22 cellular contexts compared by ENCODE assay signal in the genomic region with DNA sequence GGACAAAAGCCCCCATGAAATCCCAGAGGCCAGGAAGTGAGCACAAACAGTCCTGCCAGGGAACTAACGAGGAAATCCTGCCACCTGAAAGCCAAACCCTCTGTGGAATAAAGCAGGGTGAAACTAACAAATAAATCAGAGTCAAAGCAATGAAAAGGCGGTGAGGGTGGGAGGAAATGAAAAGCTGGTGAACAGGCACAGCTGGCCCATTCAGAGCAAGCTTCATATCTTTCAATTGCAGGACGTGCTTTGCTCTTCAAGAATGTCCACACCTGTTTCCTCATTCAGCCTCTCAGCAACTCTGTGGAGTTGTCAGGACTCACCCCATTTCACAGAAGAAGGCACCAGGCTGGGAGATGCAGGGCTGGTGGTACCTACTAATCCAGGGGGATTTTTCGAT.
"Had no signal": no experiment of that assay in that cellular context is flagged by ENCODE, and none has a peak within 500 bp of the region (broad histone marks: within the 10 kb centered on the region; RNA-seq: fewer than 3 reads in every experiment).

No MANE protein-coding gene starts in this region.

- H3K4me3 ChIP-seq: K562 had no signal

- ATAC-seq: K562, PC-3, T-cell had no signal

- H3K27ac Mint-ChIP-seq: activated CD4-positive, alpha-beta memory T cell treated with anti-CD3 and anti-CD28 coated beads, Interleukin-2, amount 10 ng/mL, durations not matched to agents 7 days and 5 days; activated CD4-positive, alpha-beta T cell treated with anti-CD3 and anti-CD28 coated beads, Interleukin-2, amount 10 ng/mL, durations not matched to agents 7 days and 5 days; activated naive CD4-positive, alpha-beta T cell treated with anti-CD3 and anti-CD28 coated beads, Interleukin-2, amount 10 ng/mL, durations not matched to agents 7 days and 5 days; activated naive CD8-positive, alpha-beta T cell treated with anti-CD3 and anti-CD28 coated beads for 36 hours; activated T-helper 2 cell treated with anti-CD3 and anti-CD28 coated beads, Interferon-gamma antibody, Interleukin-2, Interleukin-4, amounts not matched to agents 10 μg/mL and 5 μg/mL and 100 μg/mL, durations not matched to agents 14 hours and 24 hours and 36 hours; T-cell had no signal

- H3K36me3 Mint-ChIP-seq: activated naive CD4-positive, alpha-beta T cell treated with anti-CD3 and anti-CD28 coated beads, Interleukin-2, amount 10 ng/mL, durations not matched to agents 7 days and 5 days; activated naive CD8-positive, alpha-beta T cell treated with anti-CD3 and anti-CD28 coated beads for 36 hours; T-cell had no signal

- H3K27ac ChIP-seq: brain microvascular endothelial cell, VCaP had no signal

- H3K9me3 Mint-ChIP-seq: activated CD4-positive, alpha-beta memory T cell treated with anti-CD3 and anti-CD28 coated beads, Interleukin-2, amount 10 ng/mL, durations not matched to agents 7 days and 5 days; activated CD4-positive, alpha-beta T cell treated with anti-CD3 and anti-CD28 coated beads, Interleukin-2, amount 10 ng/mL, durations not matched to agents 7 days and 5 days; activated naive CD4-positive, alpha-beta T cell treated with anti-CD3 and anti-CD28 coated beads, Interleukin-2, amount 10 ng/mL, durations not matched to agents 7 days and 5 days; activated naive CD8-positive, alpha-beta T cell treated with anti-CD3 and anti-CD28 coated beads for 36 hours; activated T-helper 2 cell treated with anti-CD3 and anti-CD28 coated beads, Interferon-gamma antibody, Interleukin-2, Interleukin-4, amounts not matched to agents 10 μg/mL and 5 μg/mL and 100 μg/mL, durations not matched to agents 14 hours and 24 hours and 36 hours; T-cell had no signal

- DNase-seq: activated CD4-positive, alpha-beta memory T cell treated with anti-CD3 and anti-CD28 coated beads, Interleukin-2, amount 10 ng/mL, durations not matched to agents 7 days and 5 days; activated CD4-positive, alpha-beta T cell treated with anti-CD3 and anti-CD28 coated beads, Interleukin-2, amount 10 ng/mL, durations not matched to agents 7 days and 5 days; activated CD4-positive, CD25-positive, alpha-beta regulatory T cell; activated gamma-delta T cell treated with Interleukin-2 at 50 U/mL for 16 hours; activated naive CD4-positive, alpha-beta T cell treated with anti-CD3 and anti-CD28 coated beads, Interleukin-2, amount 10 ng/mL, durations not matched to agents 7 days and 5 days; activated naive CD8-positive, alpha-beta T cell treated with anti-CD3 and anti-CD28 coated beads for 36 hours; activated T-cell treated with anti-CD3 and anti-CD28 coated beads for 4 hours; activated T-cell treated with anti-CD3 and anti-CD28 coated beads, Interleukin-2, amount 50 U/mL, for 48 hours; brain microvascular endothelial cell; cerebellar nuclear complex; NCI-H1048; NCI-H146; NCI-H187 treated with DMSO at 0.1 percent for 48 hours; NCI-H2171 treated with DMSO at 0.1 percent for 48 hours; NCI-H226; NCI-H526; PC-3; SHP77 treated with DMSO at 0.1 percent for 48 hours; T-cell had no signal

- H3K36me3 ChIP-seq: brain microvascular endothelial cell had no signal

- H3K4me1 Mint-ChIP-seq: activated CD4-positive, alpha-beta memory T cell treated with anti-CD3 and anti-CD28 coated beads, Interleukin-2, amount 10 ng/mL, durations not matched to agents 7 days and 5 days; activated CD4-positive, alpha-beta T cell treated with anti-CD3 and anti-CD28 coated beads, Interleukin-2, amount 10 ng/mL, durations not matched to agents 7 days and 5 days; activated naive CD4-positive, alpha-beta T cell treated with anti-CD3 and anti-CD28 coated beads, Interleukin-2, amount 10 ng/mL, durations not matched to agents 7 days and 5 days; activated naive CD8-positive, alpha-beta T cell treated with anti-CD3 and anti-CD28 coated beads for 36 hours; T-cell had no signal

- H3K4me3 Mint-ChIP-seq: activated CD4-positive, alpha-beta memory T cell treated with anti-CD3 and anti-CD28 coated beads, Interleukin-2, amount 10 ng/mL, durations not matched to agents 7 days and 5 days; activated CD4-positive, alpha-beta T cell treated with anti-CD3 and anti-CD28 coated beads, Interleukin-2, amount 10 ng/mL, durations not matched to agents 7 days and 5 days; activated naive CD4-positive, alpha-beta T cell treated with anti-CD3 and anti-CD28 coated beads, Interleukin-2, amount 10 ng/mL, durations not matched to agents 7 days and 5 days; activated naive CD8-positive, alpha-beta T cell treated with anti-CD3 and anti-CD28 coated beads for 36 hours; T-cell had no signal
